19 cellular contexts compared by ENCODE assay signal in genomic region chr6:56050530-56050929, GRCh38.
"Had no signal": no experiment of that assay in that cellular context is flagged by ENCODE, and none has a peak within 500 bp of the region (broad histone marks: within the 10 kb centered on the region; RNA-seq: fewer than 3 reads in every experiment).

No MANE protein-coding gene starts in this region.

- H3K27me3 Mint-ChIP-seq: stimulated activated naive B cell treated with anti-CD40 and anti-IgM and Interleukin-4, amounts not matched to agents 10 μg/mL and 1 μg/mL and 100 μg/mL, for 72 hours had no signal

- DNase-seq: activated CD4-positive, CD25-positive, alpha-beta regulatory T cell treated with anti-CD3 and anti-CD28 coated beads, Interleukin-2, amount 50 U/mL, for 72 hours; activated naive CD4-positive, alpha-beta T cell treated with Interleukin-2 at 50 U/mL for 16 hours; anterior cingulate cortex; brain microvascular endothelial cell; cerebellar nuclear complex; effector memory CD4-positive, alpha-beta T cell; foreskin keratinocyte; glutamatergic neuron; kidney glomerular epithelial cell; left ventricle myocardium superior; mesendoderm; natural killer cell; posterior cingulate gyrus; stimulated activated CD4-positive, alpha-beta T cell treated with anti-CD3 and anti-CD28 coated beads, Interleukin-15, amount 100 ng/mL, for 24 hours; stimulated activated CD4-positive, alpha-beta T cell treated with anti-CD3 and anti-CD28 coated beads, Interleukin-4, amount 100 ng/mL, for 1 hour; stimulated activated naive B cell treated with anti-CD40 and anti-IgM and Interleukin-4, amounts not matched to agents 10 μg/mL and 1 μg/mL and 100 μg/mL, for 72 hours; tibial artery had no signal

- H3K27me3 ChIP-seq: brain microvascular endothelial cell, foreskin keratinocyte, tibial artery had no signal

- H3K4me3 Mint-ChIP-seq: activated T-helper 1 cell treated with anti-CD3 and anti-CD28 coated beads, Interleukin-12 subunit alpha, Interleukin-12 subunit beta, Interleukin-2, Interleukin-4 antibody, amounts not matched to agents 30 ng/mL and 10 ng/mL and 1 ng/mL, durations not matched to agents 14 hours and 24 hours and 36 hours; dendritic cell treated with granulocyte-macrophage colony-stimulating factor and Interleukin-4, amounts not matched to agents 40 ng/mL and 50 ng/mL, for 4 days; natural killer cell; stimulated activated naive B cell treated with anti-CD40 and anti-IgM and Interleukin-4, amounts not matched to agents 10 μg/mL and 1 μg/mL and 100 μg/mL, for 72 hours had no signal

- H3K4me3 ChIP-seq: tibial artery had no signal

- H3K27ac Mint-ChIP-seq: activated T-helper 1 cell treated with anti-CD3 and anti-CD28 coated beads, Interleukin-12 subunit alpha, Interleukin-12 subunit beta, Interleukin-2, Interleukin-4 antibody, amounts not matched to agents 30 ng/mL and 10 ng/mL and 1 ng/mL, durations not matched to agents 14 hours and 24 hours and 36 hours; dendritic cell treated with granulocyte-macrophage colony-stimulating factor and Interleukin-4, amounts not matched to agents 40 ng/mL and 50 ng/mL, for 4 days; natural killer cell; stimulated activated naive B cell treated with anti-CD40 and anti-IgM and Interleukin-4, amounts not matched to agents 10 μg/mL and 1 μg/mL and 100 μg/mL, for 72 hours had no signal

- H3K4me1 Mint-ChIP-seq: natural killer cell; stimulated activated naive B cell treated with anti-CD40 and anti-IgM and Interleukin-4, amounts not matched to agents 10 μg/mL and 1 μg/mL and 100 μg/mL, for 72 hours had no signal

- H3K9me3 ChIP-seq: tibial artery had no signal

- H3K36me3 ChIP-seq: brain microvascular endothelial cell, tibial artery had no signal

- H3K27ac ChIP-seq: brain microvascular endothelial cell, foreskin keratinocyte, tibial artery had no signal

- H3K4me1 ChIP-seq: foreskin keratinocyte, tibial artery had no signal

- H3K9me3 Mint-ChIP-seq: activated T-helper 1 cell treated with anti-CD3 and anti-CD28 coated beads, Interleukin-12 subunit alpha, Interleukin-12 subunit beta, Interleukin-2, Interleukin-4 antibody, amounts not matched to agents 30 ng/mL and 10 ng/mL and 1 ng/mL, durations not matched to agents 14 hours and 24 hours and 36 hours; dendritic cell treated with granulocyte-macrophage colony-stimulating factor and Interleukin-4, amounts not matched to agents 40 ng/mL and 50 ng/mL, for 4 days; stimulated activated naive B cell treated with anti-CD40 and anti-IgM and Interleukin-4, amounts not matched to agents 10 μg/mL and 1 μg/mL and 100 μg/mL, for 72 hours had no signal

- H3K36me3 Mint-ChIP-seq: natural killer cell; stimulated activated naive B cell treated with anti-CD40 and anti-IgM and Interleukin-4, amounts not matched to agents 10 μg/mL and 1 μg/mL and 100 μg/mL, for 72 hours had no signal
